ENCODE assay signal across 17 cellular contexts in genomic region chr6:143896096-143896880, GRCh38. TPM values are rescaled to one million over a fixed set of nuclear protein-coding genes. Genes with fewer than 3 reads are reported as not detected.
DNase-seq lines count a peak whose midpoint lies in the region; ATAC-seq and TF ChIP-seq lines count a peak whose summit lies in the region.
"Had no signal": no experiment of that assay in that cellular context is flagged by ENCODE, and none has a peak within 500 bp of the region (broad histone marks: within the 10 kb centered on the region; RNA-seq: fewer than 3 reads in every experiment).

No MANE protein-coding gene starts in this region.

- peak overlapping the region; percentile 16; the same call in 1 of the 2 replicates for H2AFZ ChIP-seq in KMS-11 (ENCODE audit: low read depth)
- H2AFZ ChIP-seq in mesenchymal stem cell (ENCODE audit: low read depth, low read length) = no peak overlapping the region

- no peak overlapping the region for H2BK15ac ChIP-seq in mesenchymal stem cell (ENCODE audit: low read depth, poor library complexity, severe bottlenecking)

- H3K36me3 ChIP-seq in KMS-11 (ENCODE audit: insufficient read depth) = no peaks in the 10 kb centered on the region
- H3K36me3 ChIP-seq in mesenchymal stem cell (ENCODE audit: control insufficient read depth in 1 of 2, insufficient read depth in 2 of 2, low read depth in 1 of 2, low read length in 2 of 2) = no peaks in the 10 kb centered on the region
- H3K36me3 ChIP-seq: ovary had no signal

- H3K4me3 ChIP-seq in KMS-11 (IDR thresholded peaks at IDR 0.05; ENCODE audit: insufficient read depth, low read depth, low read length) = no peak overlapping the region
- H3K4me3 ChIP-seq in mesenchymal stem cell (ENCODE audit: insufficient read depth in 1 of 2, low read depth in 1 of 2, low read length in 2 of 2) = no peak overlapping the region
- H3K4me3 ChIP-seq: ovary, testis had no signal

- H3K4me1 ChIP-seq in KMS-11 (ENCODE audit: low read depth, poor library complexity, severe bottlenecking) = peaks cover 16% of the 10 kb centered on the region
- H3K4me1 ChIP-seq in mesenchymal stem cell (ENCODE audit: control insufficient read depth, insufficient read depth, low read depth, low read length) = no peaks in the 10 kb centered on the region
- H3K4me1 ChIP-seq: testis had no signal

- no peak overlapping the region for H2AK5ac ChIP-seq in mesenchymal stem cell (ENCODE audit: low read length, severe bottlenecking)

- H3K79me1 ChIP-seq in mesenchymal stem cell (replicated peaks; ENCODE audit: low read length, poor library complexity, severe bottlenecking) = no peaks in the 10 kb centered on the region

- H3K9me3 ChIP-seq in mesenchymal stem cell (ENCODE audit: control insufficient read depth, low read length) = no peaks in the 10 kb centered on the region
- H3K9me3 ChIP-seq: ovary, testis had no signal

- H3K23ac ChIP-seq in mesenchymal stem cell (ENCODE audit: low read length in 2 of 2) = no peak overlapping the region

- TF ChIP-seq CTCF in KMS-11 (conservative IDR thresholded peaks at IDR 0.05; ENCODE audit: low read depth, low read length) (no peak), VCaP (conservative IDR thresholded peaks at IDR 0.05) (no peak)

- no peaks in the 10 kb centered on the region for H3K27me3 ChIP-seq in KMS-11 (ENCODE audit: insufficient read depth, low read depth)
- no peaks in the 10 kb centered on the region for H3K27me3 ChIP-seq in mesenchymal stem cell (ENCODE audit: control insufficient read depth in 1 of 2, insufficient read depth in 1 of 2, low read length in 2 of 2)
- H3K27me3 ChIP-seq: testis had no signal

- H4K91ac ChIP-seq in mesenchymal stem cell (ENCODE audit: low read length) = no peak overlapping the region

- no peak overlapping the region for H3K9ac ChIP-seq in KMS-11
- H3K9ac ChIP-seq in mesenchymal stem cell (ENCODE audit: low read length) = no peak overlapping the region

- DNase-seq in Ammon's horn (ENCODE audit: low spot score) (peak; percentile 34), mesenchymal stem cell (peak; percentile 17), EL (no peak), 8988T (no peak)
- DNase-seq: activated CD4-positive, alpha-beta T cell treated with anti-CD3 and anti-CD28 coated beads, Interleukin-2, amount 50 U/mL, for 48 hours; anterior cingulate cortex; NCI-H1092; NCI-H526; ovary; Right ventricle myocardium superior; stimulated activated CD4-positive, alpha-beta T cell treated with anti-CD3 and anti-CD28 coated beads, Interleukin-12 subunit alpha, Interleukin-12 subunit beta, amount 100 ng/mL, for 4 hours; T1000; testis had no signal

- no peak overlapping the region for H3K4me2 ChIP-seq in KMS-11
- no peak overlapping the region for H3K4me2 ChIP-seq in mesenchymal stem cell (ENCODE audit: low read length, poor library complexity, severe bottlenecking)

- no peak overlapping the region for H3K14ac ChIP-seq in mesenchymal stem cell (ENCODE audit: low read length in 2 of 2)

- 80% methylated on average over 3 of the region's 4 CpGs for WGBS in mesenchymal stem cell

- H3K18ac ChIP-seq in mesenchymal stem cell (ENCODE audit: low read depth in 1 of 2, low read length in 2 of 2) = no peak overlapping the region

- no peak overlapping the region for H2BK12ac ChIP-seq in mesenchymal stem cell (ENCODE audit: low read length in 2 of 2)

- H3K4ac ChIP-seq in mesenchymal stem cell (ENCODE audit: low read depth in 1 of 2, low read length in 2 of 2) = peak overlapping the region in 1 of 2 experiments; percentile 15

- no peaks in the 10 kb centered on the region for H4K20me1 ChIP-seq in KMS-11 (ENCODE audit: insufficient read depth)

- ATAC-seq in HG03175 (IDR thresholded peaks at IDR 0.05; ENCODE audit: unreplicated experiment) (no peak), HG03135 (IDR thresholded peaks at IDR 0.05; ENCODE audit: unreplicated experiment) (no peak)

- H3K27ac ChIP-seq in KMS-11 = no peak overlapping the region
- peak overlapping the region; percentile 62 for H3K27ac ChIP-seq in VCaP
- H3K27ac ChIP-seq in mesenchymal stem cell (ENCODE audit: low read length, poor library complexity, severe bottlenecking) = no peak overlapping the region
- H3K27ac ChIP-seq: ovary, testis had no signal

- no peak overlapping the region for H2BK5ac ChIP-seq in mesenchymal stem cell (ENCODE audit: low read depth, low read length, poor library complexity, severe bottlenecking)

- no peak overlapping the region for H4K8ac ChIP-seq in mesenchymal stem cell (ENCODE audit: low read length)

- H3K79me2 ChIP-seq in KMS-11 (ENCODE audit: insufficient read depth, low read depth) = no peaks in the 10 kb centered on the region

- H2BK120ac ChIP-seq in mesenchymal stem cell (ENCODE audit: low read depth, low read length) = no peak overlapping the region

RNA-seq across cellular contexts. Expression of gene ZC2HC1B, which starts 32.0 kb away (rescaled TPM):
- polyA plus RNA-seq in mesenchymal stem cell (2013, experiment 1 of 2) = 0.07 TPM
- polyA plus RNA-seq in mesenchymal stem cell (2013, experiment 2 of 2) = 0.05 TPM
- polyA plus RNA-seq: ovary had no signal

RNA-seq across cellular contexts. Expression of gene LTV1, which starts 53.1 kb away (rescaled TPM):
- polyA plus RNA-seq in mesenchymal stem cell (2013, experiment 1 of 2) = 24.8 TPM
- polyA plus RNA-seq in mesenchymal stem cell (2013, experiment 2 of 2) = 26.7 TPM

Comparison
In these comparisons a context has a peak if more than half of its experiments do, and no peak if none do; other contexts are left out.
1. DNase-seq: peak in Ammon's horn (single experiment) and mesenchymal stem cell (single experiment); none in EL (single experiment) and 8988T (single experiment).